In the genomic region with DNA sequence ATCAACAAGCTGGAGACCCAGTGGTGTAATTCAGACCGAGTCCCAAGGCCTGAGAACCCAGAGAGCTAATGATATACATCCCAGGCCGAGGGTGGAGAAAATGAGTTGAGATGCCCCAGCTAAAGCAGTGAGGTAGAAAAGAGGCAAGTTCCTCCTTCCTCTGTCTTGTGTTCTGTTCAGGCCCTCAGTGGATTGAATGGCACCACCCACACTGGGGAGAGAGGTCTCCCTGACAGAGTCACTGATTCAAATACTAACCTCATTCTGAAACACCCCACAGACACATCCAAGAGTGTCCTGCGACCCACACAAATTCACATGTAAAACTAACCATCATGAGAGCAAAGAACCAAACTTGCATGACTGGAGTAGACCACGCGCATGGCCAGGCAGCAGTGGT, we compare ENCODE assay signal across 17 cellular contexts.
"Had no signal": no experiment of that assay in that cellular context is flagged by ENCODE, and none has a peak within 500 bp of the region (broad histone marks: within the 10 kb centered on the region; RNA-seq: fewer than 3 reads in every experiment).

No MANE protein-coding gene starts in this region.

- H3K27ac ChIP-seq: gastrocnemius medialis, parathyroid adenoma, sigmoid colon had no signal

- H3K9me3 Mint-ChIP-seq: activated naive CD4-positive, alpha-beta T cell treated with anti-CD3 and anti-CD28 coated beads for 36 hours; activated T-helper 2 cell treated with anti-CD3 and anti-CD28 coated beads, Interferon-gamma antibody, Interleukin-2, Interleukin-4, amounts not matched to agents 10 μg/mL and 5 μg/mL and 100 μg/mL, durations not matched to agents 14 hours and 24 hours and 36 hours had no signal

- H3K4me3 ChIP-seq: body of pancreas, gastrocnemius medialis, sigmoid colon, thyroid gland had no signal

- H3K79me2 ChIP-seq: parathyroid adenoma had no signal

- DNase-seq: activated CD4-positive, alpha-beta T cell treated with anti-CD3 and anti-CD28 coated beads, Interleukin-2, amount 50 U/mL, for 1 hour; activated naive CD4-positive, alpha-beta T cell treated with anti-CD3 and anti-CD28 coated beads for 36 hours; activated T-cell treated with anti-CD3 and anti-CD28 coated beads for 4 hours; body of pancreas; erythroblast; gastrocnemius medialis; kidney glomerular epithelial cell; left ventricle myocardium superior; mesendoderm; naive thymus-derived CD8-positive, alpha-beta T cell; sigmoid colon; stimulated activated CD4-positive, alpha-beta T cell treated with anti-CD3 and anti-CD28 coated beads, Interleukin-4, amount 100 ng/mL, for 24 hours; stimulated activated naive CD4-positive, alpha-beta T cell; thyroid gland had no signal

- H3K4me3 Mint-ChIP-seq: activated naive CD4-positive, alpha-beta T cell treated with anti-CD3 and anti-CD28 coated beads for 36 hours; naive thymus-derived CD8-positive, alpha-beta T cell had no signal

- H3K36me3 ChIP-seq: gastrocnemius medialis, sigmoid colon, thyroid gland had no signal

- ATAC-seq: activated CD4-positive, CD25-positive, alpha-beta regulatory T cell treated with anti-CD3 and anti-CD28 coated beads, Interleukin-2, amount 50 U/mL, for 24 hours; body of pancreas; gastrocnemius medialis; left ventricle myocardium superior; naive thymus-derived CD8-positive, alpha-beta T cell had no signal

- H3K9ac ChIP-seq: parathyroid adenoma had no signal

- H3K27ac Mint-ChIP-seq: activated naive CD4-positive, alpha-beta T cell treated with anti-CD3 and anti-CD28 coated beads for 36 hours; activated T-helper 2 cell treated with anti-CD3 and anti-CD28 coated beads, Interferon-gamma antibody, Interleukin-2, Interleukin-4, amounts not matched to agents 10 μg/mL and 5 μg/mL and 100 μg/mL, durations not matched to agents 14 hours and 24 hours and 36 hours; naive thymus-derived CD8-positive, alpha-beta T cell had no signal

- H3K4me1 ChIP-seq: parathyroid adenoma, sigmoid colon had no signal

- H2AFZ ChIP-seq: parathyroid adenoma had no signal

- H3K27me3 ChIP-seq: body of pancreas, gastrocnemius medialis, sigmoid colon, thyroid gland had no signal

- H3K9me3 ChIP-seq: body of pancreas, gastrocnemius medialis, sigmoid colon, thyroid gland had no signal

- H3K36me3 Mint-ChIP-seq: naive thymus-derived CD8-positive, alpha-beta T cell had no signal
